ENCODE assay signal across 14 cellular contexts in genomic region chr7:104276730-104277129, GRCh38. TPM values are rescaled to one million over a fixed set of nuclear protein-coding genes. Genes with fewer than 3 reads are reported as not detected.
"Had no signal": no experiment of that assay in that cellular context is flagged by ENCODE, and none has a peak within 500 bp of the region (broad histone marks: within the 10 kb centered on the region; RNA-seq: fewer than 3 reads in every experiment).

No MANE protein-coding gene starts in this region.

RNA-seq across cellular contexts. Expression of gene LHFPL3, which starts 51.7 kb away (rescaled TPM):
- total RNA-seq: activated B cell treated with CpG ODN at 0.5 μM for 24 hours; activated CD4-positive, alpha-beta memory T cell treated with anti-CD3 and anti-CD28 coated beads for 36 hours; activated CD4-positive, alpha-beta memory T cell treated with anti-CD3 and anti-CD28 coated beads, Interleukin-2, amount 10 ng/mL, durations not matched to agents 7 days and 5 days; activated CD4-positive, alpha-beta T cell treated with anti-CD3 and anti-CD28 coated beads for 36 hours; activated CD4-positive, alpha-beta T cell treated with anti-CD3 and anti-CD28 coated beads, Interleukin-2, amount 10 ng/mL, durations not matched to agents 24 days and 14 days; activated CD4-positive, alpha-beta T cell treated with anti-CD3 and anti-CD28 coated beads, Interleukin-2, amount 10 ng/mL, durations not matched to agents 7 days and 5 days; activated CD8-positive, alpha-beta memory T cell treated with anti-CD3 and anti-CD28 coated beads for 36 hours; activated CD8-positive, alpha-beta memory T cell treated with anti-CD3 and anti-CD28 coated beads, Interleukin-2, amount 10 ng/mL, durations not matched to agents 7 days and 5 days; activated CD8-positive, alpha-beta T cell treated with anti-CD3 and anti-CD28 coated beads for 36 hours; activated CD8-positive, alpha-beta T cell treated with anti-CD3 and anti-CD28 coated beads, Interleukin-2, amount 10 ng/mL, durations not matched to agents 7 days and 5 days; T-cell; T-helper 1 cell treated with Interleukin-12 subunit alpha and Interleukin-12 subunit beta and Interleukin-4 antibody, amounts not matched to agents 30 ng/mL and 1 ng/mL, for 36 hours; T-helper 17 cell; T-helper 2 cell treated with Interferon-gamma antibody and Interleukin-4, amounts not matched to agents 100 ng/mL and 5 ng/mL, for 36 hours had no signal
